In the genomic region with DNA sequence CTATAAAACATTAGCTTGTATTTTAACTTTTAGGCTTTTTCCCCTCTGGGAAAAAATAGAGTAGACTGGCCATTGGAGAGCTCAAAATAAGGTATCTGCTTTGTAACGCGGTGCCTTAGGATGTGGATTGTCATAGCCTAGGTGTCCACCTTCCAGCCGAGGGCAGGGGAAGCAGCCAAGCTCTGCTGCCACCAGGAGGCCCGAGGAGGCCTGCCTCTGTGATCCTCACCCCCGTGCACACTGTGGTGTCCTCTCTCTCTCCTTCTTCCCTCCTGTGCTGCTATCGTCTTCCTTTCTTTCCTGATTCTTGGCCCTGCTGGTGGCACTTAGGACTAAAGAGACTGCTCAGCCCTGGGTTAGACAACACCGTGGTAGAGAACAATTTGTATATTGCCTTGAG, we compare ENCODE assay signal across 11 cellular contexts. TPM values are rescaled to one million over a fixed set of nuclear protein-coding genes. Genes with fewer than 3 reads are reported as not detected.
DNase-seq lines count a peak whose midpoint lies in the region; ATAC-seq, FAIRE-seq and TF ChIP-seq lines count a peak whose summit lies in the region.
"Had no signal": no experiment of that assay in that cellular context is flagged by ENCODE, and none has a peak within 500 bp of the region (broad histone marks: within the 10 kb centered on the region; RNA-seq: fewer than 3 reads in every experiment).

No MANE protein-coding gene starts in this region.

- H3K27ac ChIP-seq in OCI-LY7 (ENCODE audit: low read depth, low read length, poor library complexity, severe bottlenecking) = no peak overlapping the region
- no peak overlapping the region for H3K27ac ChIP-seq in endothelial cell of umbilical vein (ENCODE audit: insufficient read depth, low read depth, low read length)
- H3K27ac ChIP-seq: Peyer's patch had no signal

- H2AFZ ChIP-seq in OCI-LY7 (ENCODE audit: low read length) (no peak overlapping the region), endothelial cell of umbilical vein (ENCODE audit: low read depth, low read length) (no peak overlapping the region)

- H3K79me2 ChIP-seq in OCI-LY7 (ENCODE audit: insufficient read depth, low read depth, low read length) = peaks cover 100% of the 10 kb centered on the region
- peaks cover 100% of the 10 kb centered on the region for H3K79me2 ChIP-seq in endothelial cell of umbilical vein (ENCODE audit: control insufficient read depth, insufficient read depth, low read length)

- H4K20me1 ChIP-seq in OCI-LY7 (ENCODE audit: insufficient read depth, low read length) (peaks cover 86% of the 10 kb centered on the region), endothelial cell of umbilical vein (replicated peaks; ENCODE audit: control insufficient read depth, extremely low read depth, insufficient read depth, low read length) (peaks cover 43% of the 10 kb centered on the region)

- POLR2A ChIA-PET in OCI-LY7 (lab: Charles Lee) (interaction anchor here (0.5 to 0.7 kb wide), 3 partner anchors 536 to 1121 kb away, joined by 3 to 4 read pairs (median 4); no protein-coding TSS in a partner anchor), endothelial cell of umbilical vein (lab: Charles Lee) (interaction anchor here (0.6 kb wide), 1 partner anchor 103 kb away, joined by 3 read pairs; no protein-coding TSS in a partner anchor)

- no peaks in the 10 kb centered on the region for H3K27me3 Mint-ChIP-seq in mesothelial cell of epicardium (ENCODE audit: low read depth)

- H3K4me1 Mint-ChIP-seq in mesothelial cell of epicardium = peaks cover 59% of the 10 kb centered on the region

- TF ChIP-seq CTCF in OCI-LY7 (conservative IDR thresholded peaks at IDR 0.05; ENCODE audit: low read length) (peak; percentile 15; the same call in 1 of the 2 replicates), endothelial cell of umbilical vein (IDR thresholded peaks at IDR 0.05; ENCODE audit: extremely low read depth in 1 of 2, insufficient read depth in 1 of 2, low read depth in 1 of 2, low read length in 2 of 2) (no peak), mesothelial cell of epicardium (IDR thresholded peaks at IDR 0.05; ENCODE audit: unreplicated experiment) (no peak)

- peaks cover 10% of the 10 kb centered on the region for H3K36me3 Mint-ChIP-seq in mesothelial cell of epicardium

- H3K9me3 Mint-ChIP-seq in mesothelial cell of epicardium = no peaks in the 10 kb centered on the region
- H3K9me3 Mint-ChIP-seq: activated naive CD4-positive, alpha-beta T cell treated with anti-CD3 and anti-CD28 coated beads for 36 hours had no signal

- DNase-seq in ELF-1 (ENCODE audit: low read depth, low spot score) = peak; percentile 63
- DNase-seq in OCI-LY7 (ENCODE audit: low spot score) = no peak
- DNase-seq in endothelial cell of umbilical vein (ENCODE audit: low read depth, low spot score) = no peak
- DNase-seq in mesothelial cell of epicardium (ENCODE audit: low spot score in 2 of 2, unreplicated experiment in 2 of 2) = no peak
- no peak for DNase-seq in urothelium cell line (ENCODE audit: low spot score)
- no peak for DNase-seq in AG08396 (ENCODE audit: low spot score)
- DNase-seq in AG08395 (ENCODE audit: low spot score) = no peak
- DNase-seq: activated naive CD4-positive, alpha-beta T cell treated with anti-CD3 and anti-CD28 coated beads for 36 hours; NCI-H2171 treated with DMSO at 0.1 percent for 48 hours had no signal

- no peaks in the 10 kb centered on the region for H3K9me2 ChIP-seq in OCI-LY7 (ENCODE audit: insufficient read depth, low read length)

- TF ChIP-seq POLR2A in endothelial cell of umbilical vein (IDR thresholded peaks at IDR 0.05; ENCODE audit: low read depth, low read length) = no peak

- CTCF ChIA-PET in OCI-LY7 (lab: Charles Lee; ENCODE audit: unreplicated experiment) (no interaction called here), endothelial cell of umbilical vein (lab: Charles Lee) (interaction anchor here (0.8 to 3.5 kb wide), 7 partner anchors 10 to 108 kb away, joined by 3 to 29 read pairs (median 5); a partner anchor contains a TSS)

- peak overlapping the region; percentile 71 for H3K27ac Mint-ChIP-seq in mesothelial cell of epicardium
- H3K27ac Mint-ChIP-seq: activated naive CD4-positive, alpha-beta T cell treated with anti-CD3 and anti-CD28 coated beads for 36 hours had no signal

- H3K9me3 ChIP-seq in OCI-LY7 (ENCODE audit: low read length) (no peaks in the 10 kb centered on the region), endothelial cell of umbilical vein (replicated peaks; ENCODE audit: control insufficient read depth, insufficient read depth, low read length) (no peaks in the 10 kb centered on the region)
- H3K9me3 ChIP-seq: Peyer's patch had no signal

- dilution Hi-C loops in endothelial cell of umbilical vein (cut with MboI; ENCODE audit: extremely low pct_ligation_motif_present, low sequenced_read_pairs) = no loop called here

- H3K4me3 Mint-ChIP-seq in mesothelial cell of epicardium = no peak overlapping the region
- H3K4me3 Mint-ChIP-seq: activated naive CD4-positive, alpha-beta T cell treated with anti-CD3 and anti-CD28 coated beads for 36 hours had no signal

- H3K36me3 ChIP-seq in OCI-LY7 (ENCODE audit: insufficient read depth, low read length) (peaks cover 100% of the 10 kb centered on the region), endothelial cell of umbilical vein (ENCODE audit: control insufficient read depth in 2 of 2, extremely low read depth in 1 of 2, insufficient read depth in 2 of 2, low read length in 2 of 2) (peaks cover 20 to 26% of the 10 kb centered on the region in 2 experiments)

- H3K4me1 ChIP-seq in OCI-LY7 (ENCODE audit: insufficient read depth, low read length, poor library complexity, severe bottlenecking) (peaks cover 55% of the 10 kb centered on the region), endothelial cell of umbilical vein (ENCODE audit: control insufficient read depth, extremely low read depth, insufficient read depth, low read length) (peaks cover 49% of the 10 kb centered on the region)

- no peak overlapping the region for H3K9ac ChIP-seq in endothelial cell of umbilical vein (replicated peaks; ENCODE audit: extremely low read depth, insufficient read depth, low read length)

- no TSS peak for BruUV-seq in OCI-LY7 (replicated peaks; lab: Mats Ljungman, UMichigan)
- no TSS peak for BruUV-seq in endothelial cell of umbilical vein (replicated peaks; lab: Mats Ljungman, UMichigan)

- intact Hi-C loops in OCI-LY7 (cut with micrococcal nuclease; ENCODE audit: unreplicated experiment) (no loop called here), endothelial cell of umbilical vein (cut with micrococcal nuclease) (loop anchor here (5.0 kb wide), 1 partner anchor 51 kb away; no protein-coding TSS in a partner anchor)

- no peak for ATAC-seq in GM21447 (IDR thresholded peaks at IDR 0.05; ENCODE audit: unreplicated experiment)

- H3K27me3 ChIP-seq in endothelial cell of umbilical vein (ENCODE audit: control insufficient read depth in 2 of 2, insufficient read depth in 2 of 2, low read length in 2 of 2) = no peaks in the 10 kb centered on the region
- H3K27me3 ChIP-seq: Peyer's patch had no signal

- H3K9me1 ChIP-seq in endothelial cell of umbilical vein (replicated peaks; ENCODE audit: control insufficient read depth, extremely low read depth, insufficient read depth, low read length) = no peaks in the 10 kb centered on the region

- no peak overlapping the region for H3K4me2 ChIP-seq in OCI-LY7 (ENCODE audit: low read length)
- H3K4me2 ChIP-seq in endothelial cell of umbilical vein (ENCODE audit: insufficient read depth, low read length) = no peak overlapping the region

- peak; percentile 46 for FAIRE-seq in endothelial cell of umbilical vein (lab: Jason Lieb, UNC)
- FAIRE-seq in urothelium cell line (lab: Jason Lieb, UNC) = no peak

- H3K4me3 ChIP-seq in OCI-LY7 (ENCODE audit: low read depth, low read length, poor library complexity, severe bottlenecking) (no peak overlapping the region), endothelial cell of umbilical vein (replicated peaks in 1 of 3; ENCODE audit: insufficient read depth in 1 of 3, low read depth in 1 of 3, low read length in 3 of 3) (no peak overlapping the region)
- H3K4me3 ChIP-seq: Peyer's patch had no signal

RNA-seq across cellular contexts. Expression of a gene that starts 11.3 kb away (rescaled TPM):
- 90.0 and 111 TPM in 2 replicates for total RNA-seq in OCI-LY7 (2014; rRNA removed; shearing (Covaris generic))
- 264 and 280 TPM in 2 replicates for total RNA-seq in OCI-LY7 (2022)
- 288 and 301 TPM in 2 replicates for total RNA-seq in endothelial cell of umbilical vein
- 244 and 250 TPM in 2 replicates for polyA plus RNA-seq in endothelial cell of umbilical vein
- polyA plus RNA-seq in endothelial cell of umbilical vein (2011; cell fraction: cytosol; rRNA removed) = 184 TPM in 2 replicates
- polyA plus RNA-seq in endothelial cell of umbilical vein (2011; cell fraction: nucleus; rRNA removed) = 170 and 195 TPM in 2 replicates
- polyA plus RNA-seq in endothelial cell of umbilical vein (2012) = 197 and 307 TPM in 2 replicates
- polyA minus RNA-seq in endothelial cell of umbilical vein = 117 and 142 TPM in 2 replicates
- 99.1 TPM for polyA minus RNA-seq in endothelial cell of umbilical vein (2011; cell fraction: cytosol; rRNA and poly(A)+ RNA removed)
- 135 and 137 TPM in 2 replicates for polyA minus RNA-seq in endothelial cell of umbilical vein (2011; cell fraction: nucleus; rRNA and poly(A)+ RNA removed)
- 249 to 259 TPM (median 252 TPM) in 3 replicates for total RNA-seq in mesothelial cell of epicardium

RNA-seq across cellular contexts. Expression of a gene that starts 43.0 kb away (rescaled TPM):
- 8.1 and 14.1 TPM in 2 replicates for total RNA-seq in OCI-LY7 (2014; rRNA removed; shearing (Covaris generic))
- total RNA-seq in OCI-LY7 (2022) (12.1 and 12.4 TPM in 2 replicates), endothelial cell of umbilical vein (40.1 and 43.5 TPM in 2 replicates), mesothelial cell of epicardium (20.7 to 21.4 TPM (median 21.4 TPM) in 3 replicates)
- 91.9 and 130 TPM in 2 replicates for polyA plus RNA-seq in endothelial cell of umbilical vein
- 44.4 and 67.0 TPM in 2 replicates for polyA plus RNA-seq in endothelial cell of umbilical vein (2011; cell fraction: cytosol; rRNA removed)
- 35.4 and 40.1 TPM in 2 replicates for polyA plus RNA-seq in endothelial cell of umbilical vein (2011; cell fraction: nucleus; rRNA removed)
- 44.0 and 76.6 TPM in 2 replicates for polyA plus RNA-seq in endothelial cell of umbilical vein (2012)
- polyA minus RNA-seq in endothelial cell of umbilical vein = 23.7 and 29.0 TPM in 2 replicates
- 5.4 TPM for polyA minus RNA-seq in endothelial cell of umbilical vein (2011; cell fraction: cytosol; rRNA and poly(A)+ RNA removed)
- 10.9 and 21.7 TPM in 2 replicates for polyA minus RNA-seq in endothelial cell of umbilical vein (2011; cell fraction: nucleus; rRNA and poly(A)+ RNA removed)

RNA-seq across cellular contexts. Expression of a gene that starts 46.4 kb away (rescaled TPM):
- total RNA-seq in OCI-LY7 (2014; rRNA removed; shearing (Covaris generic)) = 0.08 and 0.28 TPM in 2 replicates
- total RNA-seq in OCI-LY7 (2022) (3.1 TPM in 2 replicates), endothelial cell of umbilical vein (0.31 TPM in 1 of 2 replicates, not detected in the other), mesothelial cell of epicardium (0.70 to 1.2 TPM (median 0.94 TPM) in 3 replicates)
- polyA plus RNA-seq in endothelial cell of umbilical vein = 0.14 TPM in 1 of 2 replicates, not detected in the other
- polyA plus RNA-seq in endothelial cell of umbilical vein (2011; cell fraction: cytosol; rRNA removed) = not detected in 2 replicates
- 0.21 and 0.27 TPM in 2 replicates for polyA plus RNA-seq in endothelial cell of umbilical vein (2011; cell fraction: nucleus; rRNA removed)
- not detected in 2 replicates for polyA plus RNA-seq in endothelial cell of umbilical vein (2012)
- polyA minus RNA-seq in endothelial cell of umbilical vein = not detected in 2 replicates
- not detected for polyA minus RNA-seq in endothelial cell of umbilical vein (2011; cell fraction: cytosol; rRNA and poly(A)+ RNA removed)
- 0.19 TPM in 1 of 2 replicates, not detected in the other for polyA minus RNA-seq in endothelial cell of umbilical vein (2011; cell fraction: nucleus; rRNA and poly(A)+ RNA removed)

RNA-seq across cellular contexts. Expression of a gene that starts 57.9 kb away (rescaled TPM):
- 3.1 and 8.7 TPM in 2 replicates for total RNA-seq in OCI-LY7 (2014; rRNA removed; shearing (Covaris generic))
- total RNA-seq in OCI-LY7 (2022) = 39.0 and 47.5 TPM in 2 replicates
- total RNA-seq in endothelial cell of umbilical vein = 14.5 and 20.6 TPM in 2 replicates
- 10.6 and 11.6 TPM in 2 replicates for polyA plus RNA-seq in endothelial cell of umbilical vein
- polyA plus RNA-seq in endothelial cell of umbilical vein (2011; cell fraction: cytosol; rRNA removed) = 3.9 and 6.0 TPM in 2 replicates
- polyA plus RNA-seq in endothelial cell of umbilical vein (2011; cell fraction: nucleus; rRNA removed) = 10.6 and 11.8 TPM in 2 replicates
- 5.5 and 18.9 TPM in 2 replicates for polyA plus RNA-seq in endothelial cell of umbilical vein (2012)
- polyA minus RNA-seq in endothelial cell of umbilical vein = 2.3 and 3.0 TPM in 2 replicates
- polyA minus RNA-seq in endothelial cell of umbilical vein (2011; cell fraction: cytosol; rRNA and poly(A)+ RNA removed) = 13.2 TPM
- polyA minus RNA-seq in endothelial cell of umbilical vein (2011; cell fraction: nucleus; rRNA and poly(A)+ RNA removed) = 2.9 and 8.4 TPM in 2 replicates
- 33.5 to 37.1 TPM (median 35.5 TPM) in 3 replicates for total RNA-seq in mesothelial cell of epicardium
